In the genomic region with DNA sequence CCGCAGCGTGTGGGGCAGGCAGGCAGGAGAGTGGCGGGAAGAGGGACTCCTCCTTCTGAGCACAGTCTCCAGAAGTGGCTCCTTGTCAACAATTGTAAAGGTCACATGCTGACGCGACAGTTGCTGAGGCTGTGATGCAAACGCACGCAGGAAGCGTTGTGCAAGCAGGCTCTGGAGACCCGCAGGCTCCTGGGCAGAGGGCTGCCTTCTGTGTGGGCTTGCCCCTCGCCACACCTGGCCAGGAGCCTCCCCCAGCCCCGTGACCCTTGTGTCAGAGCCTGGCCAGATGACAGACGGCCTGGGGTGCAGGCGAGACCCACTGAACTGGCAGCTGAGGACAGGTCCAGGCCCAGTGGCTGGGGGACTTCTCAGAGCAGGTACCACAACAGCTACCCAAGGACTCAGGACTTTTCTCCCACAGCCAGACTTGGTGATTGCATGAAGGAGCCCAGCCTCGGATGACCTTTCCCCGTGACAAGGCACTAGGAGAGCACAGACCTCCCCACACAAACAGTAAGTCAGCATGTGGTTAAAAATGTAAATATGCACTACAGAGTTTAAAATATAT, we compare ENCODE assay signal across 10 cellular contexts.
DNase-seq lines count a peak whose midpoint lies in the region; ATAC-seq lines count a peak whose summit lies in the region.
"Had no signal": no experiment of that assay in that cellular context is flagged by ENCODE, and none has a peak within 500 bp of the region (broad histone marks: within the 10 kb centered on the region; RNA-seq: fewer than 3 reads in every experiment).

No MANE protein-coding gene starts in this region.

- peak overlapping the region; percentile 97 for H3K27ac ChIP-seq in subcutaneous abdominal adipose tissue (ENCODE audit: low read depth, low read length)
- no peak overlapping the region for H3K27ac ChIP-seq in SJCRH30

- H3K9me3 Mint-ChIP-seq in activated naive CD4-positive, alpha-beta T cell treated with anti-CD3 and anti-CD28 coated beads, Interleukin-2, amount 10 ng/mL, durations not matched to agents 7 days and 5 days, result no peaks in the 10 kb centered on the region

- H3K4me1 ChIP-seq in subcutaneous abdominal adipose tissue (ENCODE audit: control insufficient read depth in 5 of 5, insufficient read depth in 5 of 5, low read length in 5 of 5), result peaks cover 8 to 46% (median 23%) of the 10 kb centered on the region in 5 donors
- H3K4me1 ChIP-seq in SJCRH30, result no peaks in the 10 kb centered on the region

- ATAC-seq in left lobe of liver, result peak; percentile 84

- H3K9ac ChIP-seq in subcutaneous abdominal adipose tissue (ENCODE audit: low read length in 5 of 5), result peak overlapping the region; percentile 9 to 94 (median 71)

- H3K9me3 ChIP-seq in subcutaneous abdominal adipose tissue (ENCODE audit: control insufficient read depth in 5 of 5, low read length in 5 of 5), result no peaks in the 10 kb centered on the region
- H3K9me3 ChIP-seq in SJCRH30 (replicated peaks), result no peaks in the 10 kb centered on the region

- no peaks in the 10 kb centered on the region for H3K4me1 Mint-ChIP-seq in activated naive CD4-positive, alpha-beta T cell treated with anti-CD3 and anti-CD28 coated beads, Interleukin-2, amount 10 ng/mL, durations not matched to agents 7 days and 5 days

- peak overlapping the region in 3 of 5 donors; percentile 11 to 34 (median 32) for H3K4me3 ChIP-seq in subcutaneous abdominal adipose tissue (ENCODE audit: low read depth in 1 of 5, low read length in 5 of 5)
- H3K4me3 ChIP-seq in SJCRH30, result no peak overlapping the region

- CTCF ChIA-PET in activated naive CD4-positive, alpha-beta T cell treated with anti-CD3 and anti-CD28 coated beads, Interleukin-2, amount 10 ng/mL, durations not matched to agents 7 days and 5 days (lab: Charles Lee), result interaction anchor here (0.6 kb wide), 1 partner anchor 29 kb away, joined by 3 read pairs; no protein-coding TSS in a partner anchor

- no peak overlapping the region for H3K27ac Mint-ChIP-seq in activated naive CD4-positive, alpha-beta T cell treated with anti-CD3 and anti-CD28 coated beads, Interleukin-2, amount 10 ng/mL, durations not matched to agents 7 days and 5 days

- no peak overlapping the region for H3K4me3 Mint-ChIP-seq in activated naive CD4-positive, alpha-beta T cell treated with anti-CD3 and anti-CD28 coated beads, Interleukin-2, amount 10 ng/mL, durations not matched to agents 7 days and 5 days

- no peaks in the 10 kb centered on the region for H3K27me3 ChIP-seq in subcutaneous abdominal adipose tissue (ENCODE audit: control insufficient read depth in 5 of 5, insufficient read depth in 4 of 5, low read length in 5 of 5)
- H3K27me3 ChIP-seq in SJCRH30, result no peaks in the 10 kb centered on the region

- DNase-seq in MV-4-11 (lab: John Stamatoyannopoulos, UW) (peak; percentile 90), amygdala (lab: John Stamatoyannopoulos, UW) (peak in 30 of 56 donors; percentile 5 to 53 (median 24)), left lobe of liver (ENCODE audit: low spot score) (peak; percentile 81), SJCRH30 (no peak)
- no peak for DNase-seq in activated naive CD4-positive, alpha-beta T cell treated with anti-CD3 and anti-CD28 coated beads, Interleukin-2, amount 10 ng/mL, durations not matched to agents 7 days and 5 days
- DNase-seq in activated CD4-positive, alpha-beta T cell treated with anti-CD3 and anti-CD28 coated beads, Interleukin-2, amount 50 U/mL, for 48 hours, result no peak
- no peak for DNase-seq in activated CD8-positive, alpha-beta memory T cell treated with anti-CD3 and anti-CD28 coated beads, Interleukin-2, amount 50 U/mL, for 48 hours
- DNase-seq: activated gamma-delta T cell, NCI-H1436 treated with DMSO at 0.1 percent for 48 hours had no signal

- H3K36me3 Mint-ChIP-seq in activated naive CD4-positive, alpha-beta T cell treated with anti-CD3 and anti-CD28 coated beads, Interleukin-2, amount 10 ng/mL, durations not matched to agents 7 days and 5 days, result no peaks in the 10 kb centered on the region

- no peaks in the 10 kb centered on the region for H3K36me3 ChIP-seq in subcutaneous abdominal adipose tissue (ENCODE audit: control insufficient read depth in 5 of 5, insufficient read depth in 5 of 5, low read length in 5 of 5)
- H3K36me3 ChIP-seq in SJCRH30, result no peaks in the 10 kb centered on the region

- no peaks in the 10 kb centered on the region for H3K27me3 Mint-ChIP-seq in activated naive CD4-positive, alpha-beta T cell treated with anti-CD3 and anti-CD28 coated beads, Interleukin-2, amount 10 ng/mL, durations not matched to agents 7 days and 5 days

Comparison
In these comparisons a context has a peak if more than half of its experiments do, and no peak if none do; other contexts are left out.
1. DNase-seq: peak in MV-4-11 (single experiment), amygdala (30 of 56) and left lobe of liver (single experiment); none in activated naive CD4-positive, alpha-beta T cell treated with anti-CD3 and anti-CD28 coated beads, Interleukin-2, amount 10 ng/mL, durations not matched to agents 7 days and 5 days (single experiment), SJCRH30 (0 of 2), activated CD4-positive, alpha-beta T cell treated with anti-CD3 and anti-CD28 coated beads, Interleukin-2, amount 50 U/mL, for 48 hours (0 of 2) and activated CD8-positive, alpha-beta memory T cell treated with anti-CD3 and anti-CD28 coated beads, Interleukin-2, amount 50 U/mL, for 48 hours (single experiment).